Comparison of ENCODE assay signal across 13 cellular contexts in genomic region chr3:50442940-50443579, GRCh38.
DNase-seq lines count a peak whose midpoint lies in the region; ATAC-seq lines count a peak whose summit lies in the region.
"Had no signal": no experiment of that assay in that cellular context is flagged by ENCODE, and none has a peak within 500 bp of the region (broad histone marks: within the 10 kb centered on the region; RNA-seq: fewer than 3 reads in every experiment).

No MANE protein-coding gene starts in this region.

- H3K9me3 Mint-ChIP-seq in stimulated activated memory B cell treated with anti-CD40 and anti-IgM and Interleukin-4, amounts not matched to agents 10 μg/mL and 1 μg/mL and 100 μg/mL, for 72 hours, result no peaks in the 10 kb centered on the region
- H3K9me3 Mint-ChIP-seq: T-cell had no signal

- peak; percentile 62 for ATAC-seq in left colon
- ATAC-seq in stimulated activated memory B cell treated with anti-CD40 and anti-IgM and Interleukin-4, amounts not matched to agents 10 μg/mL and 1 μg/mL and 100 μg/mL, for 72 hours, result no peak
- no peak for ATAC-seq in HG03565 (IDR thresholded peaks at IDR 0.05; ENCODE audit: unreplicated experiment)
- ATAC-seq: T-cell had no signal

- no peak overlapping the region for H3K4me3 Mint-ChIP-seq in stimulated activated memory B cell treated with anti-CD40 and anti-IgM and Interleukin-4, amounts not matched to agents 10 μg/mL and 1 μg/mL and 100 μg/mL, for 72 hours
- H3K4me3 Mint-ChIP-seq: T-cell had no signal

- no peaks in the 10 kb centered on the region for H3K36me3 Mint-ChIP-seq in stimulated activated memory B cell treated with anti-CD40 and anti-IgM and Interleukin-4, amounts not matched to agents 10 μg/mL and 1 μg/mL and 100 μg/mL, for 72 hours
- H3K36me3 Mint-ChIP-seq: T-cell had no signal

- H3K4me1 Mint-ChIP-seq in stimulated activated memory B cell treated with anti-CD40 and anti-IgM and Interleukin-4, amounts not matched to agents 10 μg/mL and 1 μg/mL and 100 μg/mL, for 72 hours, result no peaks in the 10 kb centered on the region

- intact Hi-C loops in left colon (cut with DNase I, micrococcal nuclease), result no loop called here

- peak; percentile 7 for DNase-seq in DMS153 treated with DMSO at 0.1 percent for 48 hours (lab: John Stamatoyannopoulos, UW; ENCODE audit: unreplicated experiment)
- no peak for DNase-seq in DMS153 (lab: John Stamatoyannopoulos, UW)
- DNase-seq in NCI-H524 (lab: John Stamatoyannopoulos, UW), result peak; percentile 93 to 94
- peak in 1 of 2 donors; percentile 41 for DNase-seq in left colon
- DNase-seq in superior temporal gyrus (ENCODE audit: extremely low spot score), result peak; percentile 60
- no peak for DNase-seq in activated naive CD4-positive, alpha-beta T cell treated with Interleukin-2 at 50 U/mL for 16 hours
- DNase-seq: activated naive CD4-positive, alpha-beta T cell treated with anti-CD3 and anti-CD28 coated beads, Interleukin-2, amount 50 U/mL, for 16 hours; BE2C; Calu3; GF-D8; T-cell had no signal

- H3K27ac Mint-ChIP-seq in stimulated activated memory B cell treated with anti-CD40 and anti-IgM and Interleukin-4, amounts not matched to agents 10 μg/mL and 1 μg/mL and 100 μg/mL, for 72 hours, result no peak overlapping the region
- H3K27ac Mint-ChIP-seq: T-cell had no signal

- no peaks in the 10 kb centered on the region for H3K27me3 Mint-ChIP-seq in stimulated activated memory B cell treated with anti-CD40 and anti-IgM and Interleukin-4, amounts not matched to agents 10 μg/mL and 1 μg/mL and 100 μg/mL, for 72 hours
- H3K27me3 Mint-ChIP-seq: T-cell had no signal

Comparison
In these comparisons a context has a peak if more than half of its experiments do, and no peak if none do; other contexts are left out.
1. DNase-seq: peak in DMS153 treated with DMSO at 0.1 percent for 48 hours (single experiment), NCI-H524 (2 of 2) and superior temporal gyrus (single experiment); none in DMS153 (single experiment) and activated naive CD4-positive, alpha-beta T cell treated with Interleukin-2 at 50 U/mL for 16 hours (single experiment).